In the genomic region with DNA sequence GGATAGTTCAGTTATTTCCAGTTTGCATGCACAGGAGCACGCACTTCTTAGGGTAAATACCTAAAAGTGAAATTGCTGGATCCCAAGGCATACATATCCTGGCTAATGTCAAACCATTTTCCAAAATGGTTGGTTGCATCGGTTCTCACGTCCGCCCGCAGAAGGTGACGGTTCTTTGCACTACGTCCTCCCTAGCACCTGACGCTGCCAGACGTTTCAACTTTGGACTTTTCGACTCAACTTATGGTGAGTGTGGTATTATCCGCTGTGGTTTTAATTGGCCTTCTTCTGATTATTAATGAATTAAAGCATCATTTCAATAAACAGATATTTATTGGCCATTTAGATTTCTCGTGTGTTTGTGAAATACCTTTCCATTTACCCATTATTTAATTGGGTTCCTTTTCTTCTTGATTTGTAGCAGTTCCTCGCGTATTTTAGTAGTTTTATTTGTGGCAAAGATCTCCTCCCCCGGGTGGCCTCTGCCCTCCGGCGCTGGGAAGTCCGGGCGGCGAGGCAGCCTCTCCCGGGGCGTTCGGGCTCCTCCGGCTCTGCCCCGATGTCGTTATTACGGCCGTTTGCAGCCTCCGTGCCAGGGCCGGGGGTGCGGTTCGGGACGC, we compare ENCODE assay signal across 8 cellular contexts. TPM values are rescaled to one million over a fixed set of nuclear protein-coding genes. Genes with fewer than 3 reads are reported as not detected.
DNase-seq lines count a peak whose midpoint lies in the region; FAIRE-seq and TF ChIP-seq lines count a peak whose summit lies in the region.

A gene (plus strand): TSS at position 571 of the 620 bp plus-strand sequence. CDS start 3,091 bp downstream, outside the sequence.

- H3K27me3 ChIP-seq in rectal smooth muscle tissue (ENCODE audit: control insufficient read depth, insufficient read depth, low read length): no peaks in the 10 kb centered on the region

- H3K27ac ChIP-seq in RWPE1 (peak within 1 kb of the TSS; percentile 71), rectal smooth muscle tissue (ENCODE audit: low read depth, low read length) (peak within 1 kb of the TSS; percentile 46)

- peak within 1 kb of the TSS; percentile 6 for H3K9ac ChIP-seq in rectal smooth muscle tissue (ENCODE audit: low read length)

- H3K4me3 ChIP-seq in fibroblast of mammary gland (ENCODE audit: control insufficient read depth, low read depth, low read length) (peak within 1 kb of the TSS; percentile 57), rectal smooth muscle tissue (ENCODE audit: low read length) (peak within 1 kb of the TSS; percentile 57)

- intact Hi-C loops in posterior cingulate gyrus (cut with DNase I): no loop called here

- FAIRE-seq in GM12891 (lab: Jason Lieb, UNC): peak; percentile 88

- CTCF ChIA-PET in RWPE1 (lab: Yijun Ruan, JAX): no interaction called here

- TF ChIP-seq CTCF in RWPE1 (conservative IDR thresholded peaks at IDR 0.05; ENCODE audit: low read depth) (no peak), fibroblast of mammary gland (conservative IDR thresholded peaks at IDR 0.05; ENCODE audit: control insufficient read depth, insufficient read depth, low read depth, low read length) (no peak)

- POLR2A ChIA-PET in RWPE1 (lab: Yijun Ruan, JAX; ENCODE audit: low non-redundant PET): no interaction called here

- no peaks in the 10 kb centered on the region for H3K36me3 ChIP-seq in rectal smooth muscle tissue (ENCODE audit: control insufficient read depth, insufficient read depth, low read length)

- peaks cover 4% of the 10 kb centered on the region for H3K4me1 ChIP-seq in rectal smooth muscle tissue (ENCODE audit: control insufficient read depth, insufficient read depth, low read length)

- no peak for DNase-seq in GM12891 (ENCODE audit: insufficient read length, low spot score)
- DNase-seq in RWPE1 (ENCODE audit: low spot score): no peak
- no peak for DNase-seq in fibroblast of mammary gland (ENCODE audit: low read depth)
- DNase-seq in NCI-H2196 (lab: John Stamatoyannopoulos, UW; ENCODE audit: unreplicated experiment): no peak
- no peak for DNase-seq in posterior cingulate gyrus
- DNase-seq in kidney tubule cell (ENCODE audit: low spot score): no peak
- no peak for DNase-seq in dermis blood vessel endothelial cell

- TF ChIP-seq POLR2A in GM12891 (IDR thresholded peaks at IDR 0.05; ENCODE audit: low read depth, low read length): no peak

TF ChIP-seq in GM12891, 5 proteins besides CTCF, POLR2A, EP300 and RAD21:
- TF ChIP-seq TAF1 (IDR thresholded peaks at IDR 0.05; ENCODE audit: low read depth, low read length) (no peak), POU2F2 (IDR thresholded peaks at IDR 0.05; ENCODE audit: low read depth, low read length) (no peak)

RNA-seq across cellular contexts. Expression of the gene that starts here (rescaled TPM):
- 2.4 TPM for polyA plus RNA-seq in GM12891 (2012; ENCODE audit: low read depth, missing spikeins)
- 0.47 and 0.51 TPM in 2 replicates for total RNA-seq in dermis blood vessel endothelial cell
